Comparison of ENCODE assay signal across 15 cellular contexts in genomic region chr2:9408641-9409151, GRCh38.
DNase-seq lines count a peak whose midpoint lies in the region; ATAC-seq, FAIRE-seq and TF ChIP-seq lines count a peak whose summit lies in the region.
"Had no signal": no experiment of that assay in that cellular context is flagged by ENCODE, and none has a peak within 500 bp of the region (broad histone marks: within the 10 kb centered on the region; RNA-seq: fewer than 3 reads in every experiment).

No MANE protein-coding gene starts in this region.

- H3K27me3 ChIP-seq in brain microvascular endothelial cell (replicated peaks): no peaks in the 10 kb centered on the region

- TF ChIP-seq CTCF in D721Med (IDR thresholded peaks at IDR 0.05; ENCODE audit: insufficient read depth, missing control alignments) (no peak), brain microvascular endothelial cell (IDR thresholded peaks at IDR 0.05; ENCODE audit: low read depth, low read length, missing control alignments) (no peak)

- DNase-seq in D721Med (ENCODE audit: insufficient read length, low spot score): peak; percentile 72
- peak; percentile 90 for DNase-seq in NCI-H69 (lab: John Stamatoyannopoulos, UW)
- peak; percentile 19 to 78 for DNase-seq in T47D (ENCODE audit: low read depth in 1 of 2, low spot score in 1 of 2)
- peak; percentile 40 for DNase-seq in middle frontal gyrus (ENCODE audit: extremely low spot score, low spot score)
- DNase-seq in brain microvascular endothelial cell: no peak
- no peak for DNase-seq in NK-92 (lab: John Stamatoyannopoulos, UW; ENCODE audit: unreplicated experiment)
- DNase-seq: activated CD4-positive, alpha-beta T cell treated with anti-CD3 and anti-CD28 coated beads for 1 hour; CD4-positive, alpha-beta memory T cell; erythroblast; mesendoderm; MV-4-11; NCI-H526; stimulated activated naive CD8-positive, alpha-beta T cell treated with anti-CD3 and anti-CD28 coated beads, Interleukin-15, Interleukin-2, amounts not matched to agents 100 U/mL and 50 U/mL, for 24 hours had no signal

- no peak overlapping the region for H3K4me3 ChIP-seq in brain microvascular endothelial cell (ENCODE audit: low read depth, low read length)

- no peak for ATAC-seq in HG02852 (IDR thresholded peaks at IDR 0.05; ENCODE audit: unreplicated experiment)
- no peak for ATAC-seq in GM18505 (IDR thresholded peaks at IDR 0.05; ENCODE audit: unreplicated experiment)
- ATAC-seq: stimulated activated naive CD8-positive, alpha-beta T cell treated with anti-CD3 and anti-CD28 coated beads, Interleukin-15, Interleukin-2, amounts not matched to agents 100 U/mL and 50 U/mL, for 24 hours had no signal

- peaks cover 50% of the 10 kb centered on the region for H3K36me3 ChIP-seq in brain microvascular endothelial cell (replicated peaks)

- no peak overlapping the region for H3K27ac ChIP-seq in brain microvascular endothelial cell

- no peak for TF ChIP-seq POLR2A in GM18505 (IDR thresholded peaks at IDR 0.05; ENCODE audit: borderline replicate concordance, extremely low read depth, insufficient read depth, insufficient read length)

- FAIRE-seq in D721Med (lab: Jason Lieb, UNC): no peak

- in situ Hi-C loops in T47D (cut with HindIII; ENCODE audit: low pct_unique_long_range_greater_than_20kb, low sequenced_read_pairs): no loop called here
- in situ Hi-C loops in brain microvascular endothelial cell (cut with HindIII; ENCODE audit: low pct_ligation_motif_present, low sequenced_read_pairs): no loop called here

Comparison
In these comparisons a context has a peak if more than half of its experiments do, and no peak if none do; other contexts are left out.
1. DNase-seq: peak in D721Med (single experiment), NCI-H69 (single experiment), T47D (2 of 2) and middle frontal gyrus (single experiment); none in brain microvascular endothelial cell (single experiment) and NK-92 (single experiment).